8 cellular contexts compared by ENCODE assay signal in the genomic region with DNA sequence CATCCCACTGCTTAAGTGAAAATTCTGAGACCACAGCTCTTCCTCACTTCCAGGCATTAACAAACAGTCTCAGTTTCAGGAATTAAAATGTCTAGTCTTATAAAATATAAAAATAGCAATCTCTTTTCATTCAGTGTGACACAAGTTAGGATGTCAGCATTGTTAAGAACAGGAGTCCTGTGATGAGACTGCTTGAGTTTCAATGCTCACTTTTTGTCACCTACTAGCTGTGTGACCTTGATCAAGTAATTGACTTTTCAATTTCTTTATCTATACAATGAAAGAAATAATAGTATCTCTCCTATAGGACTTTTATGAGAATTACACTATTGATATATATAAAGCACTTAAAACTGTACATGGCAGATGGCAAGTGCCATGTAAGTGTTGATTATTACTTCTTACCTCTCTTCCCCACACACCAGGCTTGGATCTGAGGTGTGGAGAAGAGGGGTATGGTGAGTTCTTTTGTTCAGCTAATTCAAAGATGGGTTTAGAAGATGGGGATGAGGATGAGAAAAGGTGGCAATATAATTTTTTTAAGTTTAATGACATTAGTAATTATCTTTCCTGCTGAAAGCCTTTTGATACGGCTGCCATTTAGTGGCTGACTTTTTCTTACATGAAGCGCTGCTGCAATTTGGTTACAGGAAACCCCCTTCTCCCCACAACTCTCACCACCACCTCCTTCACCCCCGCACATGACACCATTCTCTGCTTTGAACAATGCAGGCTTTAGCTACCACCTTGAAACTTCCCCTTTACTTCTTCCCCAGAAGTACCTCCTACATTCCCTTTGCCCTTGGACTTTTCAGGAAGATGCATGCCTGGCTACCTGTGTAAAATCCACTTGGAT. TPM values are rescaled to one million over a fixed set of nuclear protein-coding genes. Genes with fewer than 3 reads are reported as not detected.
DNase-seq lines count a peak whose midpoint lies in the region; ATAC-seq and TF ChIP-seq lines count a peak whose summit lies in the region.

No MANE protein-coding gene starts in this region.

- H3K9me3 ChIP-seq in HAP-1 = no peaks in the 10 kb centered on the region

- no peaks in the 10 kb centered on the region for H3K36me3 Mint-ChIP-seq in T-helper 1 cell treated with Interleukin-12 subunit alpha and Interleukin-12 subunit beta and Interleukin-4 antibody, amounts not matched to agents 30 μg/mL and 1 μg/mL, for 36 hours (ENCODE audit: low read depth)
- H3K36me3 Mint-ChIP-seq in MCF 10A (ENCODE audit: insufficient read depth, unreplicated experiment) = no peaks in the 10 kb centered on the region

- CTCF ChIA-PET in MCF 10A (lab: Yijun Ruan, JAX) = interaction anchor here (0.5 to 4.6 kb wide), 4 partner anchors 10 to 86 kb away, joined by 3 to 24 read pairs (median 6); no protein-coding TSS in a partner anchor

- H3K27me3 ChIP-seq in HAP-1 (ENCODE audit: low read depth) = 0 out of 2 replicates have a peak, but pooled peaks cover 2% of the 10 kb centered on the region
- H3K27me3 ChIP-seq in H7 (ENCODE audit: control insufficient read depth, insufficient read depth, low read length) = no peaks in the 10 kb centered on the region

- no peak overlapping the region for H3K4me3 ChIP-seq in HAP-1
- no peak overlapping the region for H3K4me3 ChIP-seq in H7 (ENCODE audit: insufficient read depth, low read depth, low read length)

- H3K4me1 ChIP-seq in HAP-1 = no peaks in the 10 kb centered on the region

- no peaks in the 10 kb centered on the region for H3K9me3 Mint-ChIP-seq in T-helper 1 cell treated with Interleukin-12 subunit alpha and Interleukin-12 subunit beta and Interleukin-4 antibody, amounts not matched to agents 30 μg/mL and 1 μg/mL, for 36 hours
- no peaks in the 10 kb centered on the region for H3K9me3 Mint-ChIP-seq in MCF 10A (ENCODE audit: unreplicated experiment)

- H3K36me3 ChIP-seq in HAP-1 (replicated peaks) (no peaks in the 10 kb centered on the region), H7 (replicated peaks; ENCODE audit: control insufficient read depth, insufficient read depth, low read length) (no peaks in the 10 kb centered on the region)

- POLR2A ChIA-PET in MCF 10A (lab: Yijun Ruan, JAX) = no interaction called here

- H3K27ac Mint-ChIP-seq in T-helper 1 cell treated with Interleukin-12 subunit alpha and Interleukin-12 subunit beta and Interleukin-4 antibody, amounts not matched to agents 30 μg/mL and 1 μg/mL, for 36 hours = peak overlapping the region; percentile 64
- no peak overlapping the region for H3K27ac Mint-ChIP-seq in MCF 10A (ENCODE audit: low read depth, unreplicated experiment)

- BruUV-seq in MCF 10A (replicated peaks; lab: Mats Ljungman, UMichigan) = no TSS peak

- H3K27me3 Mint-ChIP-seq in T-helper 1 cell treated with Interleukin-12 subunit alpha and Interleukin-12 subunit beta and Interleukin-4 antibody, amounts not matched to agents 30 μg/mL and 1 μg/mL, for 36 hours (ENCODE audit: low read depth) = peaks cover 8% of the 10 kb centered on the region
- H3K27me3 Mint-ChIP-seq in MCF 10A (ENCODE audit: insufficient read depth, unreplicated experiment) = no peaks in the 10 kb centered on the region

- peak; percentile 19 for DNase-seq in stimulated activated CD4-positive, alpha-beta T cell treated with anti-CD3 and anti-CD28 coated beads, Interleukin-2, amount 100 ng/mL, for 4 hours (ENCODE audit: low read depth)
- DNase-seq in caudate nucleus (lab: John Stamatoyannopoulos, UW) (no peak), MCF 10A (ENCODE audit: unreplicated experiment) (no peak), HAP-1 (ENCODE audit: low spot score in 2 of 2) (no peak), H7 (no peak)

- no peak for TF ChIP-seq CTCF in MCF 10A (IDR thresholded peaks at IDR 0.05; ENCODE audit: unreplicated experiment)

- H3K27ac ChIP-seq in caudate nucleus (ENCODE audit: low read depth, low read length) = no peak overlapping the region

- peak; percentile 98 for ATAC-seq in GM18868 (IDR thresholded peaks at IDR 0.05; ENCODE audit: unreplicated experiment)
- ATAC-seq in HG02623 (IDR thresholded peaks at IDR 0.05; ENCODE audit: unreplicated experiment) = peak; percentile 97

- intact Hi-C loops in MCF 10A (cut with micrococcal nuclease) = no loop called here

- in situ Hi-C loops in HAP-1 (cut with MboI; ENCODE audit: low sequenced_read_pairs) = no loop called here

- peak overlapping the region; percentile 29 for H3K4me3 Mint-ChIP-seq in T-helper 1 cell treated with Interleukin-12 subunit alpha and Interleukin-12 subunit beta and Interleukin-4 antibody, amounts not matched to agents 30 μg/mL and 1 μg/mL, for 36 hours
- no peak overlapping the region for H3K4me3 Mint-ChIP-seq in MCF 10A (ENCODE audit: unreplicated experiment)

- peaks cover 12% of the 10 kb centered on the region for H3K4me1 Mint-ChIP-seq in T-helper 1 cell treated with Interleukin-12 subunit alpha and Interleukin-12 subunit beta and Interleukin-4 antibody, amounts not matched to agents 30 μg/mL and 1 μg/mL, for 36 hours (ENCODE audit: low read depth)
- H3K4me1 Mint-ChIP-seq in MCF 10A (ENCODE audit: insufficient read depth, unreplicated experiment) = peaks cover 8% of the 10 kb centered on the region

RNA-seq across cellular contexts. Expression of a gene that starts 20.8 kb away (rescaled TPM):
- not detected in 2 replicates for total RNA-seq in MCF 10A (2022)
- total RNA-seq in H7 (2014; rRNA removed; shearing (Covaris generic)) = 0.11 TPM in 1 of 2 replicates, not detected in the other
